1 cellular context compared by ENCODE assay signal in the genomic region with DNA sequence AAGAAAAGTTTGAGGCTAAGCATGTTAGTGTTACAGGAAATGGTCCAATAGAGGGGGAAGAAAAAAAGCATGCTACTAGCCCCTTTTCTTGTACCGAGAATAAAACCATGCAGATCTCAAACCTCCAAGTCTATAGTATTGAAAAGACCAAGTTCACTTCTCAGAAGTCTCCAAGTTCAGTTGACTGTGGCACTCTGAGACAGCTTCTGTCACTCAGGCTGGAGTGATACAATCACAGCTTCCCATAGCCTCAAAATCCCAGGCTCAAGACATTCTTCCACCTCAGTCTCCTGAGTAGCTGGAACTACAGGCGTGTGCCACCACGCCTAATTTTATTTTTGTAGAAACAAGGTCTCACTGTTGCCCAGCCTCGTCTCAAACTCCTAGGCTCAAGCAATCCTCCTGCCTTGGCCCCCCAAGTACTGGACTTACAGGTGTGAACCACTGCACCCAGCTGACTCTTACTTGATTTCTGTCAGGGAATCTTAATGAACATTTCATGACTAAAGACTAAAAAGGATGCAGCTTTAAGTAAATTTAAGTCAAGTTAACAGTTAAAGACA.
TF ChIP-seq lines count a peak whose summit lies in the region.

No MANE protein-coding gene starts in this region.

TF ChIP-seq in H1, 55 proteins besides CTCF, POLR2A, EP300 and RAD21:
- TF ChIP-seq SIRT6 (IDR thresholded peaks at IDR 0.05; ENCODE audit: low read length) (no peak), POLR2AphosphoS5 (IDR thresholded peaks at IDR 0.05; ENCODE audit: low read depth, low read length) (0 out of 2 replicates have a peak, but pooled peaks have one; percentile 39)
